8 cellular contexts compared by ENCODE assay signal in genomic region chr10:33333260-33334169, GRCh38. TPM values are rescaled to one million over a fixed set of nuclear protein-coding genes. Genes with fewer than 3 reads are reported as not detected.
DNase-seq lines count a peak whose midpoint lies in the region; ATAC-seq and TF ChIP-seq lines count a peak whose summit lies in the region.

No MANE protein-coding gene starts in this region.

- no peaks in the 10 kb centered on the region for H3K27me3 ChIP-seq in stomach smooth muscle (ENCODE audit: control insufficient read depth in 1 of 2, insufficient read depth in 2 of 2, low read length in 2 of 2)

- peak overlapping the region; percentile 65 for H3K27ac ChIP-seq in adipose tissue (ENCODE audit: low read depth, low read length)
- H3K27ac ChIP-seq in stomach smooth muscle (ENCODE audit: low read length), result peak overlapping the region; percentile 72

- peak overlapping the region; percentile 63 to 79 for H3K9ac ChIP-seq in stomach smooth muscle (ENCODE audit: low read length in 2 of 2)

- H3K4me1 ChIP-seq in stomach smooth muscle (ENCODE audit: control insufficient read depth, insufficient read depth, low read length), result peaks cover 29% of the 10 kb centered on the region

- 8 to 30% (median 8%) methylated on average over 9 of the region's 9 CpGs for WGBS in adipose tissue, 3 donors

- no peak for TF ChIP-seq CTCF in NB4 (IDR thresholded peaks at IDR 0.05; ENCODE audit: low read depth, low read length)

- H3K9me3 ChIP-seq in stomach smooth muscle (ENCODE audit: control insufficient read depth in 2 of 2, low read length in 2 of 2), result no peaks in the 10 kb centered on the region

- peaks cover 0 to 4% of the 10 kb centered on the region in 2 donors for H3K36me3 ChIP-seq in stomach smooth muscle (ENCODE audit: control insufficient read depth in 2 of 2, insufficient read depth in 2 of 2, low read length in 2 of 2)

- no peak for ATAC-seq in GM19023 (IDR thresholded peaks at IDR 0.05; ENCODE audit: unreplicated experiment)

- no peak for TF ChIP-seq POLR2A in NB4 (IDR thresholded peaks at IDR 0.05; ENCODE audit: extremely low read depth, insufficient read length)

- peak overlapping the region; percentile 63 for H3K4me3 ChIP-seq in NB4 (ENCODE audit: low read depth, low read length)
- peak overlapping the region; percentile 77 to 85 for H3K4me3 ChIP-seq in stomach smooth muscle (ENCODE audit: low read length in 2 of 2)

- peak; percentile 18 for DNase-seq in NCI-H1105 treated with DMSO at 0.1 percent for 48 hours (lab: John Stamatoyannopoulos, UW)
- DNase-seq in NCI-H1105 (lab: John Stamatoyannopoulos, UW), result no peak
- peak; percentile 75 for DNase-seq in NB4 (ENCODE audit: low read depth)
- DNase-seq in kidney glomerular epithelial cell (lab: John Stamatoyannopoulos, UW), result peak; percentile 45
- DNase-seq in NAMALWA (ENCODE audit: low spot score), result no peak

RNA-seq across cellular contexts. Expression of gene NRP1, which starts 1.0 kb away (rescaled TPM):
- 10 to 100 TPM; 16.0 to 70.9 (median 35.8) TPM for polyA plus RNA-seq in adipose tissue

Comparison
In these comparisons a context has a peak if more than half of its experiments do, and no peak if none do; other contexts are left out.
1. DNase-seq: peak in NCI-H1105 treated with DMSO at 0.1 percent for 48 hours (single experiment), NB4 (single experiment) and kidney glomerular epithelial cell (single experiment); none in NCI-H1105 (single experiment) and NAMALWA (single experiment).